32 cellular contexts compared by ENCODE assay signal in genomic region chr11:116188350-116188749, GRCh38.
"Had no signal": no experiment of that assay in that cellular context is flagged by ENCODE, and none has a peak within 500 bp of the region (broad histone marks: within the 10 kb centered on the region; RNA-seq: fewer than 3 reads in every experiment).

No MANE protein-coding gene starts in this region.

- H3K9me3 ChIP-seq: adrenal gland, body of pancreas, MG63, SJCRH30 had no signal

- H3K36me3 Mint-ChIP-seq: activated CD4-positive, alpha-beta memory T cell treated with anti-CD3 and anti-CD28 coated beads for 36 hours; activated naive CD4-positive, alpha-beta T cell treated with anti-CD3 and anti-CD28 coated beads, Interleukin-2, amount 50 U/mL, for 72 hours; WTC11 had no signal

- H3K27ac Mint-ChIP-seq: activated CD4-positive, alpha-beta memory T cell treated with anti-CD3 and anti-CD28 coated beads for 36 hours; activated naive CD4-positive, alpha-beta T cell treated with anti-CD3 and anti-CD28 coated beads for 36 hours; activated naive CD4-positive, alpha-beta T cell treated with anti-CD3 and anti-CD28 coated beads, Interleukin-2, amount 50 U/mL, for 72 hours; activated T-helper 1 cell treated with anti-CD3 and anti-CD28 coated beads, Interleukin-12 subunit alpha, Interleukin-12 subunit beta, Interleukin-2, Interleukin-4 antibody, amounts not matched to agents 30 ng/mL and 10 ng/mL and 1 ng/mL, durations not matched to agents 14 hours and 24 hours and 36 hours; T-helper 1 cell treated with Interleukin-12 subunit alpha and Interleukin-12 subunit beta and Interleukin-4 antibody, amounts not matched to agents 30 μg/mL and 1 μg/mL, for 36 hours; T-helper 2 cell treated with Interferon-gamma antibody and Interleukin-4, amounts not matched to agents 5 μg/mL and 100 μg/mL, for 36 hours; WTC11 had no signal

- H3K36me3 ChIP-seq: adrenal gland, MG63, SJCRH30 had no signal

- H3K9me3 Mint-ChIP-seq: activated CD4-positive, alpha-beta memory T cell treated with anti-CD3 and anti-CD28 coated beads for 36 hours; activated naive CD4-positive, alpha-beta T cell treated with anti-CD3 and anti-CD28 coated beads for 36 hours; activated T-cell treated with anti-CD3 and anti-CD28 coated beads, Interleukin-2, amount 50 U/mL, for 4 hours; activated T-helper 1 cell treated with anti-CD3 and anti-CD28 coated beads, Interleukin-12 subunit alpha, Interleukin-12 subunit beta, Interleukin-2, Interleukin-4 antibody, amounts not matched to agents 30 ng/mL and 10 ng/mL and 1 ng/mL, durations not matched to agents 14 hours and 24 hours and 36 hours; T-helper 1 cell treated with Interleukin-12 subunit alpha and Interleukin-12 subunit beta and Interleukin-4 antibody, amounts not matched to agents 30 μg/mL and 1 μg/mL, for 36 hours; T-helper 2 cell treated with Interferon-gamma antibody and Interleukin-4, amounts not matched to agents 5 μg/mL and 100 μg/mL, for 36 hours; WTC11 had no signal

- DNase-seq: activated CD4-positive, alpha-beta memory T cell treated with anti-CD3 and anti-CD28 coated beads for 36 hours; activated CD4-positive, alpha-beta T cell treated with anti-CD3 and anti-CD28 coated beads for 4 hours; activated CD4-positive, alpha-beta T cell treated with anti-CD3 and anti-CD28 coated beads, Interleukin-2, amount 50 U/mL, for 1 hour; activated CD4-positive, CD25-positive, alpha-beta regulatory T cell treated with anti-CD3 and anti-CD28 coated beads, Interleukin-2, amount 50 U/mL, for 72 hours; activated CD8-positive, alpha-beta memory T cell treated with anti-CD3 and anti-CD28 coated beads, Interleukin-2, amount 50 U/mL, for 4 hours; activated gamma-delta T cell treated with Interleukin-2 at 50 U/mL for 16 hours; activated naive CD4-positive, alpha-beta T cell treated with anti-CD3 and anti-CD28 coated beads for 36 hours; activated T-cell treated with anti-CD3 and anti-CD28 coated beads for 4 hours; activated T-cell treated with anti-CD3 and anti-CD28 coated beads, Interleukin-2, amount 50 U/mL, for 4 hours; adrenal gland; body of pancreas; caudate nucleus; Kasumi-1; KG1; MG63; NCI-H1048; NCI-H1105 treated with DMSO at 0.1 percent for 48 hours; NCI-H1436; NCI-H1694 treated with DMSO at 0.1 percent for 48 hours; NCI-H2029; NCI-H345; NCI-H524 treated with DMSO at 0.1 percent for 48 hours; SHP77; SJCRH30 had no signal

- ATAC-seq: activated naive CD4-positive, alpha-beta T cell treated with anti-CD3 and anti-CD28 coated beads, Interleukin-2, amount 50 U/mL, for 72 hours; activated T-cell treated with anti-CD3 and anti-CD28 coated beads, Interleukin-2, amount 50 U/mL, for 4 hours; body of pancreas; Panc1; WTC11 had no signal

- H3K27ac ChIP-seq: adrenal gland, body of pancreas, SJCRH30, SK-N-MC had no signal

- H3K4me3 Mint-ChIP-seq: activated CD4-positive, alpha-beta memory T cell treated with anti-CD3 and anti-CD28 coated beads for 36 hours; activated naive CD4-positive, alpha-beta T cell treated with anti-CD3 and anti-CD28 coated beads for 36 hours; activated T-cell treated with anti-CD3 and anti-CD28 coated beads, Interleukin-2, amount 50 U/mL, for 4 hours; activated T-helper 1 cell treated with anti-CD3 and anti-CD28 coated beads, Interleukin-12 subunit alpha, Interleukin-12 subunit beta, Interleukin-2, Interleukin-4 antibody, amounts not matched to agents 30 ng/mL and 10 ng/mL and 1 ng/mL, durations not matched to agents 14 hours and 24 hours and 36 hours; T-helper 1 cell treated with Interleukin-12 subunit alpha and Interleukin-12 subunit beta and Interleukin-4 antibody, amounts not matched to agents 30 μg/mL and 1 μg/mL, for 36 hours; T-helper 2 cell treated with Interferon-gamma antibody and Interleukin-4, amounts not matched to agents 5 μg/mL and 100 μg/mL, for 36 hours; WTC11 had no signal

- H3K4me3 ChIP-seq: adrenal gland, body of pancreas, MG63, SJCRH30, SK-N-MC had no signal

- H3K27me3 ChIP-seq: adrenal gland, body of pancreas, MG63, SJCRH30 had no signal

- FAIRE-seq: astrocyte had no signal

- H3K4me1 ChIP-seq: adrenal gland, SJCRH30 had no signal
